Comparison of ENCODE assay signal across 7 cellular contexts in genomic region chr7:127782550-127783266, GRCh38.
DNase-seq lines count a peak whose midpoint lies in the region; ATAC-seq and TF ChIP-seq lines count a peak whose summit lies in the region.

No MANE protein-coding gene starts in this region.

- peaks cover 19% of the 10 kb centered on the region for H3K36me3 Mint-ChIP-seq in Caco-2 (ENCODE audit: insufficient read depth, unreplicated experiment)

- peak overlapping the region; percentile 14 for H3K4me2 ChIP-seq in OCI-LY3 (ENCODE audit: low read length)

- H3K4me3 ChIP-seq in OCI-LY3 (ENCODE audit: low read length) (no peak overlapping the region), Caco-2 (ENCODE audit: low read depth, low read length) (no peak overlapping the region)

- TF ChIP-seq CTCF in OCI-LY3 (IDR thresholded peaks at IDR 0.05; ENCODE audit: low read depth, low read length) (no peak), Caco-2 (IDR thresholded peaks at IDR 0.05; ENCODE audit: insufficient read depth in 1 of 2, low read depth in 1 of 2, low read length in 1 of 2, severe bottlenecking in 1 of 2, unreplicated experiment in 1 of 2) (no peak)

- no peaks in the 10 kb centered on the region for H3K9me3 Mint-ChIP-seq in Caco-2 (ENCODE audit: unreplicated experiment)

- peaks cover 89% of the 10 kb centered on the region for H4K20me1 ChIP-seq in OCI-LY3 (ENCODE audit: insufficient read depth, low read length)

- peaks cover 6% of the 10 kb centered on the region for H3K4me1 Mint-ChIP-seq in Caco-2 (ENCODE audit: low read depth, unreplicated experiment)

- H3K9ac ChIP-seq in OCI-LY3 (ENCODE audit: low read length), result no peak overlapping the region

- H2AFZ ChIP-seq in OCI-LY3 (ENCODE audit: low read depth, low read length), result no peak overlapping the region

- POLR2A ChIA-PET in Caco-2 (lab: Charles Lee), result no interaction called here

- H3K4me1 ChIP-seq in OCI-LY3 (ENCODE audit: low read length), result peaks cover 28% of the 10 kb centered on the region
- H3K4me1 ChIP-seq in Caco-2, result no peaks in the 10 kb centered on the region

- no TSS peak for BruUV-seq in Caco-2 (replicated peaks; lab: Mats Ljungman, UMichigan)

- peak; percentile 40 for DNase-seq in myocyte (ENCODE audit: low read depth)
- no peak for DNase-seq in Caco-2
- no peak for DNase-seq in A172 (ENCODE audit: low spot score)

- H3K4me3 Mint-ChIP-seq in Caco-2 (ENCODE audit: unreplicated experiment), result no peak overlapping the region

- CTCF ChIA-PET in Caco-2 (lab: Charles Lee), result no interaction called here

- H3K36me3 ChIP-seq in OCI-LY3 (replicated peaks; ENCODE audit: low read depth, low read length) (peaks cover 13% of the 10 kb centered on the region), Caco-2 (ENCODE audit: control insufficient read depth, insufficient read depth, low read length) (no peaks in the 10 kb centered on the region)

- H3K27me3 ChIP-seq in OCI-LY3 (ENCODE audit: low read depth, low read length), result no peaks in the 10 kb centered on the region
- H3K27me3 ChIP-seq in Caco-2 (replicated peaks; ENCODE audit: control insufficient read depth, insufficient read depth, low read length), result no peaks in the 10 kb centered on the region

- ATAC-seq in GM19023 (IDR thresholded peaks at IDR 0.05; ENCODE audit: unreplicated experiment) (peak; percentile 83), HG02840 (IDR thresholded peaks at IDR 0.05; ENCODE audit: low FRiP score, unreplicated experiment) (peak; percentile 67), HG03095 (IDR thresholded peaks at IDR 0.05; ENCODE audit: unreplicated experiment) (no peak)

- no peak overlapping the region for H3K27ac Mint-ChIP-seq in Caco-2 (ENCODE audit: unreplicated experiment)

- H3K27ac ChIP-seq in OCI-LY3 (ENCODE audit: low read length), result peak overlapping the region; percentile 45

- intact Hi-C loops in Caco-2 (cut with micrococcal nuclease; ENCODE audit: unreplicated experiment), result no loop called here

- H3K79me2 ChIP-seq in OCI-LY3 (ENCODE audit: low read length), result peaks cover 96% of the 10 kb centered on the region

- H3K9me3 ChIP-seq in OCI-LY3 (ENCODE audit: insufficient read depth, low read length) (no peaks in the 10 kb centered on the region), Caco-2 (no peaks in the 10 kb centered on the region)

- H3K27me3 Mint-ChIP-seq in Caco-2 (ENCODE audit: insufficient read depth, unreplicated experiment), result no peaks in the 10 kb centered on the region
